In genomic region chr9:128771094-128771721, GRCh38 we compare ENCODE assay signal across 8 cellular contexts. TPM values are rescaled to one million over a fixed set of nuclear protein-coding genes. Genes with fewer than 3 reads are reported as not detected.
DNase-seq lines count a peak whose midpoint lies in the region; ATAC-seq and TF ChIP-seq lines count a peak whose summit lies in the region.

No MANE protein-coding gene starts in this region.

- no peaks in the 10 kb centered on the region for H3K9me3 Mint-ChIP-seq in activated T-cell treated with anti-CD3 and anti-CD28 coated beads, Interleukin-2, amount 50 U/mL, for 24 hours

- WGBS in trophoblast cell (ENCODE audit: extremely low coverage, insufficient coverage, insufficient read length): no CpG with 5 or more reads among the region's 28 CpGs

- no peak overlapping the region for H3K4ac ChIP-seq in trophoblast cell (ENCODE audit: low read depth, low read length)

- H3K79me1 ChIP-seq in trophoblast cell (ENCODE audit: low read length): peaks cover 7% of the 10 kb centered on the region

- H3K4me3 Mint-ChIP-seq in activated T-cell treated with anti-CD3 and anti-CD28 coated beads, Interleukin-2, amount 50 U/mL, for 24 hours: peak overlapping the region; percentile 93

- peak overlapping the region; percentile 64 for H4K12ac ChIP-seq in trophoblast cell (ENCODE audit: low read depth, low read length)

- no peak overlapping the region for H2AK5ac ChIP-seq in trophoblast cell (ENCODE audit: low read length)

- peaks cover 6% of the 10 kb centered on the region for H3K79me2 ChIP-seq in trophoblast cell (ENCODE audit: control insufficient read depth, insufficient read depth, low read length, poor library complexity)

- peak overlapping the region; percentile 55 for H4K8ac ChIP-seq in trophoblast cell (ENCODE audit: low read depth, low read length)

- H2AFZ ChIP-seq in trophoblast cell (ENCODE audit: insufficient read depth, low read length, poor library complexity): peak overlapping the region; percentile 53

- H2BK5ac ChIP-seq in trophoblast cell (ENCODE audit: low read depth, low read length, poor library complexity): no peak overlapping the region

- peak overlapping the region; percentile 55 for H3K14ac ChIP-seq in trophoblast cell (ENCODE audit: low read length)

- peak overlapping the region; percentile 25 for H4K91ac ChIP-seq in trophoblast cell (ENCODE audit: low read depth, low read length)

- peak overlapping the region; percentile 28 for H3K9ac ChIP-seq in trophoblast cell (ENCODE audit: low read length)

- H3K9me3 ChIP-seq in BE2C: peaks cover 4% of the 10 kb centered on the region
- no peaks in the 10 kb centered on the region for H3K9me3 ChIP-seq in trophoblast cell (ENCODE audit: insufficient read depth, low read depth, low read length)

- H3K36me3 Mint-ChIP-seq in activated T-cell treated with anti-CD3 and anti-CD28 coated beads, Interleukin-2, amount 50 U/mL, for 24 hours (ENCODE audit: low read depth): peaks cover 8% of the 10 kb centered on the region

- H3K27me3 ChIP-seq in BE2C: no peaks in the 10 kb centered on the region
- H3K27me3 ChIP-seq in trophoblast cell (ENCODE audit: insufficient read depth, low read length): no peaks in the 10 kb centered on the region

- H3K27me3 Mint-ChIP-seq in activated T-cell treated with anti-CD3 and anti-CD28 coated beads, Interleukin-2, amount 50 U/mL, for 24 hours: no peaks in the 10 kb centered on the region

- H3K4me3 ChIP-seq in BE2C (ENCODE audit: low read depth, low read length) (peak overlapping the region; percentile 93), trophoblast cell (ENCODE audit: low read depth, low read length) (peak overlapping the region; percentile 85)

- no peak overlapping the region for H3K23ac ChIP-seq in trophoblast cell (ENCODE audit: low read length)

- H2BK120ac ChIP-seq in trophoblast cell (ENCODE audit: insufficient read depth, low read length, poor library complexity): peak overlapping the region; percentile 43

- H3K36me3 ChIP-seq in BE2C (no peaks in the 10 kb centered on the region), trophoblast cell (ENCODE audit: control insufficient read depth in 1 of 2, insufficient read depth in 2 of 2, low read length in 2 of 2) (peaks cover 0 to 6% of the 10 kb centered on the region in 2 experiments)

- TF ChIP-seq CTCF in BE2C (IDR thresholded peaks at IDR 0.05; ENCODE audit: low read depth, low read length): no peak

- DNase-seq in BE2C (peak; percentile 27), glomerular visceral epithelial cell (ENCODE audit: extremely low spot score) (peak; percentile 32), trophoblast cell (peak; percentile 11 to 36), NCI-H187 treated with DMSO at 0.1 percent for 48 hours (lab: John Stamatoyannopoulos, UW) (no peak), NK-92 (lab: John Stamatoyannopoulos, UW; ENCODE audit: unreplicated experiment) (no peak)
- no peak for DNase-seq in activated T-cell treated with anti-CD3 and anti-CD28 coated beads, Interleukin-2, amount 50 U/mL, for 24 hours

- H3K18ac ChIP-seq in trophoblast cell (ENCODE audit: low read length): peak overlapping the region; percentile 60

- H3K27ac ChIP-seq in trophoblast cell (ENCODE audit: low read depth, low read length): peak overlapping the region; percentile 24

- peaks cover 36% of the 10 kb centered on the region for H3K4me1 Mint-ChIP-seq in activated T-cell treated with anti-CD3 and anti-CD28 coated beads, Interleukin-2, amount 50 U/mL, for 24 hours (ENCODE audit: low read depth)

- H2BK12ac ChIP-seq in trophoblast cell (ENCODE audit: low read length): no peak overlapping the region

- peak overlapping the region; percentile 74 for H3K4me2 ChIP-seq in trophoblast cell (ENCODE audit: low read length)

- H3K4me1 ChIP-seq in BE2C: no peaks in the 10 kb centered on the region
- H3K4me1 ChIP-seq in trophoblast cell (ENCODE audit: control insufficient read depth in 1 of 2, insufficient read depth in 2 of 2, low read length in 2 of 2): no peaks in the 10 kb centered on the region

- ATAC-seq in GM19035 (IDR thresholded peaks at IDR 0.05; ENCODE audit: unreplicated experiment): peak; percentile 30
- ATAC-seq in HG03457 (IDR thresholded peaks at IDR 0.05; ENCODE audit: unreplicated experiment): peak; percentile 15

- H3K27ac Mint-ChIP-seq in activated T-cell treated with anti-CD3 and anti-CD28 coated beads, Interleukin-2, amount 50 U/mL, for 24 hours: peak overlapping the region; percentile 94

RNA-seq across cellular contexts. Expression of gene ZER1, which starts 0.5 kb away (rescaled TPM):
- polyA plus RNA-seq in BE2C (2012; ENCODE audit: insufficient read depth, insufficient read length, low read depth): 24.4 TPM
- polyA plus RNA-seq in trophoblast cell (2013): 20.5 and 21.6 TPM in 2 replicates

RNA-seq across cellular contexts. Expression of gene TBC1D13, which starts 15.8 kb away (rescaled TPM):
- polyA plus RNA-seq in BE2C (2012; ENCODE audit: insufficient read depth, insufficient read length, low read depth): 34.1 TPM
- 16.0 TPM in 2 replicates for polyA plus RNA-seq in trophoblast cell (2013)

RNA-seq across cellular contexts. Expression of gene ENDOG, which starts 47.1 kb away (rescaled TPM):
- 7.9 TPM for polyA plus RNA-seq in BE2C (2012; ENCODE audit: insufficient read depth, insufficient read length, low read depth)
- polyA plus RNA-seq in trophoblast cell (2013): 9.7 and 10.2 TPM in 2 replicates

RNA-seq across cellular contexts. Expression of gene ZDHHC12, which starts 47.3 kb away (rescaled TPM):
- polyA plus RNA-seq in BE2C (2012; ENCODE audit: insufficient read depth, insufficient read length, low read depth): 13.5 TPM
- 35.3 and 35.7 TPM in 2 replicates for polyA plus RNA-seq in trophoblast cell (2013)

RNA-seq across cellular contexts. Expression of gene SPOUT1, which starts 58.4 kb away (rescaled TPM):
- polyA plus RNA-seq in BE2C (2012; ENCODE audit: insufficient read depth, insufficient read length, low read depth): 108 TPM
- polyA plus RNA-seq in trophoblast cell (2013): 12.7 and 12.8 TPM in 2 replicates

Comparison
In these comparisons a context has a peak if more than half of its experiments do, and no peak if none do; other contexts are left out.
1. DNase-seq: peak in BE2C (single experiment), glomerular visceral epithelial cell (single experiment) and trophoblast cell (2 of 2); none in activated T-cell treated with anti-CD3 and anti-CD28 coated beads, Interleukin-2, amount 50 U/mL, for 24 hours (single experiment), NCI-H187 treated with DMSO at 0.1 percent for 48 hours (single experiment) and NK-92 (single experiment).